13 cellular contexts compared by ENCODE assay signal in the genomic region with DNA sequence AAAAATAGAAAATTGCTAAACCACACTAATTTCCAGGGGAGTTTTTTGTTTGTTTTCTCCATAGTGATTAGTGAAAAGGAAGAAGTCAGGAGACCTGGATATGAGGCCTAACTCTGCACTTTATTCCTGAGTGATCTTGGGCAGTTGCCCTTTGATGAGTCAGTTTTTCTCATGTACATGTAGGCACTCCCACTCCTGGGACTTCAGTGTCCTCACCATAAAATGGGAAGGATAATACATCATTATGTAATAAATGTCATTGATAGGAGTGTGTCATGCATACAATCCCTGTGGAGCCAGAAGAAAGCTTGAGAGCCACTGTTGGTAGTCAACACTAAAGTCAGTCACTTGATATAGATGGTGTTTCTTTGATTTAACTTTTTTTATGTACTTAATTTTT. TPM values are rescaled to one million over a fixed set of nuclear protein-coding genes. Genes with fewer than 3 reads are reported as not detected.
DNase-seq lines count a peak whose midpoint lies in the region; ATAC-seq, FAIRE-seq and TF ChIP-seq lines count a peak whose summit lies in the region.
"Had no signal": no experiment of that assay in that cellular context is flagged by ENCODE, and none has a peak within 500 bp of the region (broad histone marks: within the 10 kb centered on the region; RNA-seq: fewer than 3 reads in every experiment).

No MANE protein-coding gene starts in this region.

- dilution Hi-C loops in endothelial cell of umbilical vein (cut with MboI; ENCODE audit: extremely low pct_ligation_motif_present, low sequenced_read_pairs) = no loop called here

- TF ChIP-seq POLR2A in endothelial cell of umbilical vein (IDR thresholded peaks at IDR 0.05; ENCODE audit: low read depth, low read length) (no peak), testis (IDR thresholded peaks at IDR 0.05) (no peak)

- in situ Hi-C loops in Caki2 (cut with HindIII; ENCODE audit: low pct_unique_long_range_greater_than_20kb, low sequenced_read_pairs) = no loop called here

- no peak overlapping the region for H3K27ac ChIP-seq in endothelial cell of umbilical vein (ENCODE audit: insufficient read depth, low read depth, low read length)
- H3K27ac ChIP-seq in testis = no peak overlapping the region

- H3K4me3 ChIP-seq in endothelial cell of umbilical vein (replicated peaks in 1 of 3; ENCODE audit: insufficient read depth in 1 of 3, low read depth in 1 of 3, low read length in 3 of 3) (no peak overlapping the region), testis (no peak overlapping the region)
- H3K4me3 ChIP-seq: GM23338, tibial nerve had no signal

- H3K9me3 ChIP-seq in endothelial cell of umbilical vein (replicated peaks; ENCODE audit: control insufficient read depth, insufficient read depth, low read length) (no peaks in the 10 kb centered on the region), testis (no peaks in the 10 kb centered on the region)
- H3K9me3 ChIP-seq: tibial nerve had no signal

- ATAC-seq in stimulated activated naive B cell treated with anti-CD40 and anti-IgM and Interleukin-4, amounts not matched to agents 10 μg/mL and 1 μg/mL and 100 μg/mL, for 72 hours (replicated peaks) = no peak
- ATAC-seq in HG02970 (IDR thresholded peaks at IDR 0.05; ENCODE audit: low FRiP score, unreplicated experiment) = no peak
- no peak for ATAC-seq in GM21447 (IDR thresholded peaks at IDR 0.05; ENCODE audit: unreplicated experiment)
- ATAC-seq: GM23338 had no signal

- intact Hi-C loops in endothelial cell of umbilical vein (cut with micrococcal nuclease) = no loop called here
- intact Hi-C loops in testis (cut with DNase I; ENCODE audit: low total_unique reads) = no loop called here

- CTCF ChIA-PET in endothelial cell of umbilical vein (lab: Charles Lee) = interaction anchor here (1.2 to 1.5 kb wide), 3 partner anchors 8 to 32 kb away, joined by 5 to 7 read pairs (median 6); partner anchors contain the start of gene WIPF2

- no peaks in the 10 kb centered on the region for H3K27me3 Mint-ChIP-seq in osteocyte (ENCODE audit: unreplicated experiment)
- H3K27me3 Mint-ChIP-seq in stimulated activated naive B cell treated with anti-CD40 and anti-IgM and Interleukin-4, amounts not matched to agents 10 μg/mL and 1 μg/mL and 100 μg/mL, for 72 hours = no peaks in the 10 kb centered on the region
- H3K27me3 Mint-ChIP-seq: progenitor cell of endocrine pancreas had no signal

- H2AFZ ChIP-seq in endothelial cell of umbilical vein (ENCODE audit: low read depth, low read length) = no peak overlapping the region
- H2AFZ ChIP-seq: GM23338 had no signal

- H3K27ac Mint-ChIP-seq in osteocyte (ENCODE audit: unreplicated experiment) = peak overlapping the region; percentile 67
- no peak overlapping the region for H3K27ac Mint-ChIP-seq in stimulated activated naive B cell treated with anti-CD40 and anti-IgM and Interleukin-4, amounts not matched to agents 10 μg/mL and 1 μg/mL and 100 μg/mL, for 72 hours
- H3K27ac Mint-ChIP-seq: GM23338 had no signal

- H3K4me1 ChIP-seq in endothelial cell of umbilical vein (ENCODE audit: control insufficient read depth, extremely low read depth, insufficient read depth, low read length) = peaks cover 8% of the 10 kb centered on the region
- H3K4me1 ChIP-seq in testis = peaks cover 4% of the 10 kb centered on the region

- no peaks in the 10 kb centered on the region for H3K27me3 ChIP-seq in endothelial cell of umbilical vein (ENCODE audit: control insufficient read depth in 2 of 2, insufficient read depth in 2 of 2, low read length in 2 of 2)
- H3K27me3 ChIP-seq in testis = no peaks in the 10 kb centered on the region
- H3K27me3 ChIP-seq: tibial nerve had no signal

- POLR2A ChIA-PET in endothelial cell of umbilical vein (lab: Charles Lee) = no interaction called here

- TF ChIP-seq CTCF in endothelial cell of umbilical vein (IDR thresholded peaks at IDR 0.05; ENCODE audit: extremely low read depth in 1 of 2, insufficient read depth in 1 of 2, low read depth in 1 of 2, low read length in 2 of 2) (no peak), osteocyte (IDR thresholded peaks at IDR 0.05) (no peak), testis (IDR thresholded peaks at IDR 0.05) (no peak)

- peak overlapping the region; percentile 43 for H3K9ac ChIP-seq in endothelial cell of umbilical vein (replicated peaks; ENCODE audit: extremely low read depth, insufficient read depth, low read length)

- peaks cover 40% of the 10 kb centered on the region for H3K79me2 ChIP-seq in endothelial cell of umbilical vein (ENCODE audit: control insufficient read depth, insufficient read depth, low read length)

- H3K36me3 ChIP-seq in endothelial cell of umbilical vein (ENCODE audit: control insufficient read depth in 2 of 2, extremely low read depth in 1 of 2, insufficient read depth in 2 of 2, low read length in 2 of 2) (no peaks in the 10 kb centered on the region), testis (ENCODE audit: low read depth, missing control alignments) (no peaks in the 10 kb centered on the region)

- peak; percentile 73 for FAIRE-seq in endothelial cell of umbilical vein (lab: Jason Lieb, UNC)

- H3K4me3 Mint-ChIP-seq in osteocyte (ENCODE audit: unreplicated experiment) = no peak overlapping the region
- no peak overlapping the region for H3K4me3 Mint-ChIP-seq in stimulated activated naive B cell treated with anti-CD40 and anti-IgM and Interleukin-4, amounts not matched to agents 10 μg/mL and 1 μg/mL and 100 μg/mL, for 72 hours
- H3K4me3 Mint-ChIP-seq: GM23338 had no signal

- no TSS peak for BruUV-seq in endothelial cell of umbilical vein (replicated peaks; lab: Mats Ljungman, UMichigan)

- H3K9me3 Mint-ChIP-seq in osteocyte (ENCODE audit: unreplicated experiment) = no peaks in the 10 kb centered on the region
- no peaks in the 10 kb centered on the region for H3K9me3 Mint-ChIP-seq in stimulated activated naive B cell treated with anti-CD40 and anti-IgM and Interleukin-4, amounts not matched to agents 10 μg/mL and 1 μg/mL and 100 μg/mL, for 72 hours
- H3K9me3 Mint-ChIP-seq: GM23338 had no signal

- peaks cover 2% of the 10 kb centered on the region for H4K20me1 ChIP-seq in endothelial cell of umbilical vein (replicated peaks; ENCODE audit: control insufficient read depth, extremely low read depth, insufficient read depth, low read length)

- no peaks in the 10 kb centered on the region for H3K9me1 ChIP-seq in endothelial cell of umbilical vein (replicated peaks; ENCODE audit: control insufficient read depth, extremely low read depth, insufficient read depth, low read length)

- H3K4me2 ChIP-seq in endothelial cell of umbilical vein (ENCODE audit: insufficient read depth, low read length) = no peak overlapping the region
- H3K4me2 ChIP-seq: GM23338 had no signal

- H3K4me1 Mint-ChIP-seq in osteocyte (ENCODE audit: unreplicated experiment) = peaks cover 34% of the 10 kb centered on the region
- H3K4me1 Mint-ChIP-seq in stimulated activated naive B cell treated with anti-CD40 and anti-IgM and Interleukin-4, amounts not matched to agents 10 μg/mL and 1 μg/mL and 100 μg/mL, for 72 hours = peaks cover 1 to 19% of the 10 kb centered on the region in 2 donors
- H3K4me1 Mint-ChIP-seq: GM23338 had no signal

- DNase-seq in Caki2 (ENCODE audit: low read depth) = peak; percentile 73
- DNase-seq in NCI-H69 (lab: John Stamatoyannopoulos, UW) = peak; percentile 54
- peak; percentile 88 for DNase-seq in endothelial cell of umbilical vein (ENCODE audit: low read depth, low spot score)
- no peak for DNase-seq in osteocyte (ENCODE audit: extremely low spot score, unreplicated experiment)
- no peak for DNase-seq in stimulated activated naive B cell treated with anti-CD40 and anti-IgM and Interleukin-4, amounts not matched to agents 10 μg/mL and 1 μg/mL and 100 μg/mL, for 72 hours
- no peak for DNase-seq in testis
- DNase-seq: activated CD4-positive, alpha-beta T cell treated with anti-CD3 and anti-CD28 coated beads, Interleukin-2, amount 50 U/mL, for 4 hours; NCI-H2029 treated with DMSO at 0.1 percent for 48 hours had no signal

- peaks cover 7% of the 10 kb centered on the region for H3K36me3 Mint-ChIP-seq in osteocyte (ENCODE audit: unreplicated experiment)
- H3K36me3 Mint-ChIP-seq in stimulated activated naive B cell treated with anti-CD40 and anti-IgM and Interleukin-4, amounts not matched to agents 10 μg/mL and 1 μg/mL and 100 μg/mL, for 72 hours = peaks cover 2 to 4% of the 10 kb centered on the region in 2 donors

RNA-seq across cellular contexts. Expression of gene WIPF2, which starts 32.5 kb away (rescaled TPM):
- 7.7 and 9.1 TPM in 2 replicates for total RNA-seq in Caki2 (2014; rRNA removed; shearing (Covaris generic); ENCODE audit: low replicate concordance)
- total RNA-seq in endothelial cell of umbilical vein = 29.0 and 30.4 TPM in 2 replicates
- polyA plus RNA-seq in endothelial cell of umbilical vein = 8.4 and 10.4 TPM in 2 replicates
- 7.0 TPM in 2 replicates for polyA plus RNA-seq in endothelial cell of umbilical vein (2011; cell fraction: cytosol; rRNA removed)
- 9.6 and 9.8 TPM in 2 replicates for polyA plus RNA-seq in endothelial cell of umbilical vein (2011; cell fraction: nucleus; rRNA removed)
- polyA plus RNA-seq in endothelial cell of umbilical vein (2012) = 22.8 and 24.3 TPM in 2 replicates
- 9.1 and 9.9 TPM in 2 replicates for polyA minus RNA-seq in endothelial cell of umbilical vein
- polyA minus RNA-seq in endothelial cell of umbilical vein (2011; cell fraction: cytosol; rRNA and poly(A)+ RNA removed) = 4.3 TPM
- 7.8 and 10.5 TPM in 2 replicates for polyA minus RNA-seq in endothelial cell of umbilical vein (2011; cell fraction: nucleus; rRNA and poly(A)+ RNA removed)
- 28.3 and 28.6 TPM in 2 replicates for total RNA-seq in osteocyte
- 10 to 100 TPM; 16.4 to 20.1 TPM for total RNA-seq in testis
- 21.1 TPM for polyA plus RNA-seq in testis (ENCODE audit: insufficient read depth, low read depth, low replicate concordance)

RNA-seq across cellular contexts. Expression of gene CDC6, which starts 36.1 kb away (rescaled TPM):
- total RNA-seq in Caki2 (2014; rRNA removed; shearing (Covaris generic); ENCODE audit: low replicate concordance) = 60.9 and 68.1 TPM in 2 replicates
- 49.9 and 55.2 TPM in 2 replicates for total RNA-seq in endothelial cell of umbilical vein
- 13.4 and 15.5 TPM in 2 replicates for polyA plus RNA-seq in endothelial cell of umbilical vein
- polyA plus RNA-seq in endothelial cell of umbilical vein (2011; cell fraction: cytosol; rRNA removed) = 25.1 and 29.1 TPM in 2 replicates
- polyA plus RNA-seq in endothelial cell of umbilical vein (2011; cell fraction: nucleus; rRNA removed) = 31.9 and 52.5 TPM in 2 replicates
- 18.0 and 33.6 TPM in 2 replicates for polyA plus RNA-seq in endothelial cell of umbilical vein (2012)
- 17.1 and 22.1 TPM in 2 replicates for polyA minus RNA-seq in endothelial cell of umbilical vein
- polyA minus RNA-seq in endothelial cell of umbilical vein (2011; cell fraction: cytosol; rRNA and poly(A)+ RNA removed) = 40.0 TPM
- polyA minus RNA-seq in endothelial cell of umbilical vein (2011; cell fraction: nucleus; rRNA and poly(A)+ RNA removed) = 31.5 and 42.2 TPM in 2 replicates
- 6.7 and 10.8 TPM in 2 replicates for total RNA-seq in osteocyte
- total RNA-seq in testis = 10 to 100 TPM; 12.4 to 22.8 TPM
- polyA plus RNA-seq in testis (ENCODE audit: insufficient read depth, low read depth, low replicate concordance) = 14.7 TPM

RNA-seq across cellular contexts. Expression of gene RARA, which starts 57.4 kb away (rescaled TPM):
- 11.4 and 26.0 TPM in 2 replicates for total RNA-seq in Caki2 (2014; rRNA removed; shearing (Covaris generic); ENCODE audit: low replicate concordance)
- 37.8 and 43.4 TPM in 2 replicates for total RNA-seq in endothelial cell of umbilical vein
- 11.2 and 11.9 TPM in 2 replicates for polyA plus RNA-seq in endothelial cell of umbilical vein
- polyA plus RNA-seq in endothelial cell of umbilical vein (2011; cell fraction: cytosol; rRNA removed) = 11.3 and 13.6 TPM in 2 replicates
- 9.9 and 12.3 TPM in 2 replicates for polyA plus RNA-seq in endothelial cell of umbilical vein (2011; cell fraction: nucleus; rRNA removed)
- polyA plus RNA-seq in endothelial cell of umbilical vein (2012) = 27.6 and 34.9 TPM in 2 replicates
- polyA minus RNA-seq in endothelial cell of umbilical vein = 11.6 and 20.5 TPM in 2 replicates
- 6.7 TPM for polyA minus RNA-seq in endothelial cell of umbilical vein (2011; cell fraction: cytosol; rRNA and poly(A)+ RNA removed)
- 8.0 and 10.0 TPM in 2 replicates for polyA minus RNA-seq in endothelial cell of umbilical vein (2011; cell fraction: nucleus; rRNA and poly(A)+ RNA removed)
- 62.6 and 65.2 TPM in 2 replicates for total RNA-seq in osteocyte
- 10 to 100 TPM; 65.5 to 66.0 TPM for total RNA-seq in testis
- polyA plus RNA-seq in testis (ENCODE audit: insufficient read depth, low read depth, low replicate concordance) = 49.8 TPM

Comparison
In these comparisons a context has a peak if more than half of its experiments do, and no peak if none do; other contexts are left out.
1. DNase-seq: peak in Caki2 (single experiment), NCI-H69 (single experiment) and endothelial cell of umbilical vein (single experiment); none in osteocyte (single experiment), stimulated activated naive B cell treated with anti-CD40 and anti-IgM and Interleukin-4, amounts not matched to agents 10 μg/mL and 1 μg/mL and 100 μg/mL, for 72 hours (single experiment) and testis (single experiment).